Comparison of ENCODE assay signal across 26 cellular contexts in the genomic region with DNA sequence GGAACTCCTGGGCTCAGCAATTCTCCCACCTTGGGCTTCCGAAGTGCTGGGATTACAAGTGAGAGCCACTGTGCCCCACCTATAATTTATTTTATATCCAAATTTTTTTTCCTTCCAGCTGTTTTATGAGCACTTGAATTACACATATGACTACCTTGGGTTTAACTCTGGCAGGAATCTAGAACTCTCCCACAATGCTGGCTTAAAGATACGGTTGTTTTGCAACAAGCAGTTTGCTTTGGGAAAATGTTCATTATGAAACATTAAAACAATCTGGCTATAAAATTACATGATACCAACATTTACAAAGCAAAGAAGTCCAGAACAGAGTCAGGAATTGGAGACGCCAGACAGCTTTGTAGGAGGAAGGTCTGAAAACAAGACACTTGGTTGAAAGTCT.
"Had no signal": no experiment of that assay in that cellular context is flagged by ENCODE, and none has a peak within 500 bp of the region (broad histone marks: within the 10 kb centered on the region; RNA-seq: fewer than 3 reads in every experiment).

No MANE protein-coding gene starts in this region.

- ATAC-seq: activated T-cell treated with anti-CD3 and anti-CD28 coated beads, Interleukin-2, amount 50 U/mL, for 4 hours; Panc1 had no signal

- H3K9ac ChIP-seq: KMS-11, SK-N-SH had no signal

- DNase-seq: activated B cell treated with CpG ODN at 0.5 μM for 24 hours; activated CD4-positive, alpha-beta memory T cell treated with anti-CD3 and anti-CD28 coated beads for 36 hours; activated CD4-positive, alpha-beta T cell treated with anti-CD3 and anti-CD28 coated beads for 4 hours; activated CD4-positive, alpha-beta T cell treated with anti-CD3 and anti-CD28 coated beads, Interleukin-2, amount 50 U/mL, for 1 hour; activated CD4-positive, CD25-positive, alpha-beta regulatory T cell treated with anti-CD3 and anti-CD28 coated beads, Interleukin-2, amount 50 U/mL, for 72 hours; activated CD8-positive, alpha-beta memory T cell treated with anti-CD3 and anti-CD28 coated beads, Interleukin-2, amount 50 U/mL, for 4 hours; activated naive CD4-positive, alpha-beta T cell treated with anti-CD3 and anti-CD28 coated beads, Interleukin-2, amount 50 U/mL, for 16 hours; activated naive CD8-positive, alpha-beta T cell treated with anti-CD3 and anti-CD28 coated beads for 36 hours; activated T-cell treated with anti-CD3 and anti-CD28 coated beads for 4 hours; activated T-cell treated with anti-CD3 and anti-CD28 coated beads, Interleukin-2, amount 50 U/mL, for 4 hours; amygdala; MM.1S; NCI-H1092; NCI-H1436 treated with DMSO at 0.1 percent for 48 hours; NCI-H187; NCI-H2081; NCI-H2171 treated with DMSO at 0.1 percent for 48 hours; NCI-H226; NCI-H524 treated with DMSO at 0.1 percent for 48 hours; SHP77 treated with DMSO at 0.1 percent for 48 hours; SK-N-SH had no signal

- H3K27me3 ChIP-seq: ascending aorta, cardiac muscle cell, SJSA1 had no signal

- H3K36me3 ChIP-seq: cardiac muscle cell had no signal

- H3K4me2 ChIP-seq: KMS-11, SK-N-SH had no signal

- H3K4me1 ChIP-seq: ascending aorta, SJSA1 had no signal

- H3K4me3 ChIP-seq: ascending aorta, cardiac muscle cell, SJSA1 had no signal

- H3K27ac ChIP-seq: ascending aorta, cardiac muscle cell, KMS-11, SJSA1 had no signal

- H3K9me3 ChIP-seq: ascending aorta, SJSA1, SK-N-SH had no signal
